Comparison of ENCODE assay signal across 8 cellular contexts in genomic region chr22:31211862-31212730, GRCh38. TPM values are rescaled to one million over a fixed set of nuclear protein-coding genes. Genes with fewer than 3 reads are reported as not detected.
DNase-seq lines count a peak whose midpoint lies in the region; ATAC-seq and TF ChIP-seq lines count a peak whose summit lies in the region.

Gene LIMK2 (plus strand): TSS chr22:31212298. CDS start chr22:31212409, 111 bp downstream.

- H3K36me3 Mint-ChIP-seq in naive thymus-derived CD4-positive, alpha-beta T cell, result peaks cover 0 to 7% (median 0%) of the 10 kb centered on the region in 5 donors
- peaks cover 3 to 4% of the 10 kb centered on the region in 2 donors for H3K36me3 Mint-ChIP-seq in stimulated activated naive B cell treated with anti-CD40 and anti-IgM and Interleukin-4, amounts not matched to agents 10 μg/mL and 1 μg/mL and 100 μg/mL, for 72 hours

- H4K20me1 ChIP-seq in fibroblast of lung (ENCODE audit: control insufficient read depth, extremely low read depth, insufficient read depth, low read length), result no peaks in the 10 kb centered on the region

- intact Hi-C loops in naive thymus-derived CD4-positive, alpha-beta T cell (cut with micrococcal nuclease), result loop anchor here (1.0 to 5.0 kb wide), 16 partner anchors 19 to 420 kb away; partner anchors contain the start of genes DRG1 (in 2 of the 2), RNF185 (in 2 of the 2), SELENOM (in 2 of the 2) and TUG1 (in 2 of the 2)

- peaks cover 38 to 72% (median 51%) of the 10 kb centered on the region in 7 donors for H3K4me1 Mint-ChIP-seq in naive thymus-derived CD4-positive, alpha-beta T cell
- H3K4me1 Mint-ChIP-seq in stimulated activated naive B cell treated with anti-CD40 and anti-IgM and Interleukin-4, amounts not matched to agents 10 μg/mL and 1 μg/mL and 100 μg/mL, for 72 hours, result peaks cover 18 to 35% of the 10 kb centered on the region in 2 donors

- peak; percentile 100 for ATAC-seq in naive thymus-derived CD4-positive, alpha-beta T cell
- peak; percentile 97 to 99 for ATAC-seq in stimulated activated naive B cell treated with anti-CD40 and anti-IgM and Interleukin-4, amounts not matched to agents 10 μg/mL and 1 μg/mL and 100 μg/mL, for 72 hours (replicated peaks)

- peak within 1 kb of the TSS; percentile 67 for H3K9ac ChIP-seq in fibroblast of lung (ENCODE audit: insufficient read depth, low read length)

- POLR2A ChIA-PET in naive thymus-derived CD4-positive, alpha-beta T cell (lab: Charles Lee), result interaction anchor here (0.7 to 5.6 kb wide), 20 partner anchors 11 to 255 kb away, joined by 3 to 76 read pairs (median 5); partner anchors contain the start of genes MORC2, PIK3IP1 and RNF185

- H3K27ac ChIP-seq in fibroblast of lung (ENCODE audit: insufficient read depth, low read length), result peak within 1 kb of the TSS; percentile 37
- peak within 1 kb of the TSS; percentile 82 for H3K27ac ChIP-seq in naive thymus-derived CD4-positive, alpha-beta T cell (ENCODE audit: low read depth, low read length)

- H2AFZ ChIP-seq in fibroblast of lung (ENCODE audit: low read length), result peak within 1 kb of the TSS; percentile 88

- no peaks in the 10 kb centered on the region for H3K36me3 ChIP-seq in fibroblast of lung (ENCODE audit: control insufficient read depth, insufficient read depth, low read length)
- H3K36me3 ChIP-seq in naive thymus-derived CD4-positive, alpha-beta T cell (ENCODE audit: control insufficient read depth in 2 of 3, insufficient read depth in 3 of 3, low read length in 3 of 3), result peaks cover 0 to 7% (median 0%) of the 10 kb centered on the region in 3 experiments

- H3K4me3 Mint-ChIP-seq in naive thymus-derived CD4-positive, alpha-beta T cell, result peak within 1 kb of the TSS; percentile 86 to 91 (median 88)
- peak within 1 kb of the TSS; percentile 89 to 94 for H3K4me3 Mint-ChIP-seq in stimulated activated naive B cell treated with anti-CD40 and anti-IgM and Interleukin-4, amounts not matched to agents 10 μg/mL and 1 μg/mL and 100 μg/mL, for 72 hours

- no peaks in the 10 kb centered on the region for H3K27me3 Mint-ChIP-seq in naive thymus-derived CD4-positive, alpha-beta T cell
- H3K27me3 Mint-ChIP-seq in stimulated activated naive B cell treated with anti-CD40 and anti-IgM and Interleukin-4, amounts not matched to agents 10 μg/mL and 1 μg/mL and 100 μg/mL, for 72 hours, result no peaks in the 10 kb centered on the region

- H3K9me3 Mint-ChIP-seq in naive thymus-derived CD4-positive, alpha-beta T cell, result no peaks in the 10 kb centered on the region
- H3K9me3 Mint-ChIP-seq in stimulated activated naive B cell treated with anti-CD40 and anti-IgM and Interleukin-4, amounts not matched to agents 10 μg/mL and 1 μg/mL and 100 μg/mL, for 72 hours, result no peaks in the 10 kb centered on the region

- CTCF ChIA-PET in naive thymus-derived CD4-positive, alpha-beta T cell (lab: Charles Lee), result interaction anchor here (0.6 to 6.4 kb wide), 21 partner anchors 10 to 266 kb away, joined by 3 to 88 read pairs (median 4); partner anchors contain the start of genes PATZ1 and PIK3IP1

- peak; percentile 89 for TF ChIP-seq CTCF in LNCaP clone FGC (IDR thresholded peaks at IDR 0.05; ENCODE audit: control insufficient read depth, extremely low read depth, insufficient read depth)
- TF ChIP-seq CTCF in fibroblast of lung (conservative IDR thresholded peaks at IDR 0.05 in 1 of 2, IDR thresholded peaks at IDR 0.05 in 1 of 2; ENCODE audit: low read depth in 1 of 2, low read length in 2 of 2), result peak; percentile 67 to 72

- H3K4me3 ChIP-seq in LNCaP clone FGC (ENCODE audit: low read depth, low read length) (peak within 1 kb of the TSS; percentile 96), fibroblast of lung (replicated peaks in 1 of 4; ENCODE audit: control extremely low read depth in 1 of 4, insufficient read depth in 1 of 4, low read depth in 3 of 4, low read length in 4 of 4) (peak within 1 kb of the TSS; percentile 77 to 95 (median 84))
- H3K4me3 ChIP-seq in naive thymus-derived CD4-positive, alpha-beta T cell (ENCODE audit: low read length), result peak within 1 kb of the TSS; percentile 83

- peak within 1 kb of the TSS; percentile 82 to 96 (median 89) for H3K27ac Mint-ChIP-seq in naive thymus-derived CD4-positive, alpha-beta T cell
- H3K27ac Mint-ChIP-seq in stimulated activated naive B cell treated with anti-CD40 and anti-IgM and Interleukin-4, amounts not matched to agents 10 μg/mL and 1 μg/mL and 100 μg/mL, for 72 hours, result peak within 1 kb of the TSS; percentile 94

- no peaks in the 10 kb centered on the region for H3K9me3 ChIP-seq in fibroblast of lung (ENCODE audit: control insufficient read depth, insufficient read depth, low read depth, low read length)
- no peaks in the 10 kb centered on the region for H3K9me3 ChIP-seq in naive thymus-derived CD4-positive, alpha-beta T cell (ENCODE audit: control insufficient read depth in 2 of 3, low read length in 3 of 3)

- H3K4me2 ChIP-seq in fibroblast of lung (ENCODE audit: extremely low read depth, insufficient read depth, low read length), result peak within 1 kb of the TSS; percentile 75

- DNase-seq in EH (ENCODE audit: low read depth) (peak; percentile 84), GOT3 (lab: John Stamatoyannopoulos, UW) (peak; percentile 65), LNCaP clone FGC (ENCODE audit: low read depth) (peak; percentile 31), RPMI8226 (peak; percentile 97), fibroblast of lung (ENCODE audit: low read depth in 2 of 2) (peak; percentile 76 to 79)
- peak; percentile 93 to 97 for DNase-seq in activated T-helper 1 cell treated with anti-CD3 and anti-CD28 coated beads, Interleukin-2, amount 50 U/mL, for 16 hours (ENCODE audit: low read depth in 1 of 2, low spot score in 1 of 2)
- peak; percentile 90 to 99 (median 95) for DNase-seq in naive thymus-derived CD4-positive, alpha-beta T cell
- peak; percentile 94 for DNase-seq in stimulated activated naive B cell treated with anti-CD40 and anti-IgM and Interleukin-4, amounts not matched to agents 10 μg/mL and 1 μg/mL and 100 μg/mL, for 72 hours

- no peaks in the 10 kb centered on the region for H3K4me1 ChIP-seq in fibroblast of lung (ENCODE audit: control insufficient read depth, extremely low read depth, insufficient read depth, low read length)
- peaks cover 23 to 31% of the 10 kb centered on the region in 2 donors for H3K4me1 ChIP-seq in naive thymus-derived CD4-positive, alpha-beta T cell (ENCODE audit: control insufficient read depth in 2 of 2, insufficient read depth in 2 of 2, low read length in 2 of 2)

- no peaks in the 10 kb centered on the region for H3K27me3 ChIP-seq in fibroblast of lung (ENCODE audit: control insufficient read depth, insufficient read depth, low read length)
- H3K27me3 ChIP-seq in naive thymus-derived CD4-positive, alpha-beta T cell (ENCODE audit: control insufficient read depth in 2 of 2, insufficient read depth in 2 of 2, low read length in 2 of 2), result no peaks in the 10 kb centered on the region

- H3K79me2 ChIP-seq in fibroblast of lung (ENCODE audit: control insufficient read depth, insufficient read depth, low read length), result no peaks in the 10 kb centered on the region

RNA-seq across cellular contexts. Expression of gene LIMK2, which starts in this region (rescaled TPM):
- total RNA-seq in fibroblast of lung, result 13.9 and 20.0 TPM in 2 replicates
- 3.4 and 4.0 TPM in 2 replicates for polyA plus RNA-seq in fibroblast of lung
- 10.5 and 12.9 TPM in 2 replicates for polyA plus RNA-seq in fibroblast of lung (2012)
- polyA minus RNA-seq in fibroblast of lung (ENCODE audit: low replicate concordance), result 42.1 and 66.1 TPM in 2 replicates
- total RNA-seq in naive thymus-derived CD4-positive, alpha-beta T cell, result 10 to 100 TPM; 18.3 to 49.9 (median 28.8) TPM
- 10 to 100 TPM; 13.1 to 25.3 TPM for polyA plus RNA-seq in naive thymus-derived CD4-positive, alpha-beta T cell

Comparison
In these comparisons a context has a peak if more than half of its experiments do, and no peak if none do; other contexts are left out.
1. Peak in every context shown above with its lines: DNase-seq, ATAC-seq, H3K4me3 ChIP-seq and H3K27ac ChIP-seq.
2. DNase-seq: peak in every context shown above with its lines; median percentile 97 in RPMI8226; 95 in activated T-helper 1 cell treated with anti-CD3 and anti-CD28 coated beads, Interleukin-2, amount 50 U/mL, for 16 hours; 95 in naive thymus-derived CD4-positive, alpha-beta T cell; 94 in stimulated activated naive B cell treated with anti-CD40 and anti-IgM and Interleukin-4, amounts not matched to agents 10 μg/mL and 1 μg/mL and 100 μg/mL, for 72 hours; 84 in EH; 78 in fibroblast of lung; 65 in GOT3; 31 in LNCaP clone FGC.